Comparison of ENCODE assay signal across 9 cellular contexts in genomic region chr2:136131961-136132839, GRCh38. TPM values are rescaled to one million over a fixed set of nuclear protein-coding genes. Genes with fewer than 3 reads are reported as not detected.
DNase-seq lines count a peak whose midpoint lies in the region; ATAC-seq and TF ChIP-seq lines count a peak whose summit lies in the region.
"Had no signal": no experiment of that assay in that cellular context is flagged by ENCODE, and none has a peak within 500 bp of the region (broad histone marks: within the 10 kb centered on the region; RNA-seq: fewer than 3 reads in every experiment).

No MANE protein-coding gene starts in this region.

- peaks cover 1 to 3% of the 10 kb centered on the region in 2 donors for H3K36me3 Mint-ChIP-seq in activated T-cell treated with anti-CD3 and anti-CD28 coated beads, Interleukin-2, amount 50 U/mL, for 72 hours (ENCODE audit: insufficient read depth in 2 of 2)
- H3K36me3 Mint-ChIP-seq in progenitor cell of endocrine pancreas (ENCODE audit: insufficient read depth) = no peaks in the 10 kb centered on the region

- peaks cover 14% of the 10 kb centered on the region for H3K27me3 Mint-ChIP-seq in activated T-cell treated with anti-CD3 and anti-CD28 coated beads, Interleukin-2, amount 50 U/mL, for 72 hours (ENCODE audit: low read depth)
- H3K27me3 Mint-ChIP-seq in progenitor cell of endocrine pancreas = peaks cover 16% of the 10 kb centered on the region

- no peaks in the 10 kb centered on the region for H3K36me3 ChIP-seq in Karpas-422 (ENCODE audit: insufficient read depth, low read length)

- H3K9ac ChIP-seq in Karpas-422 (ENCODE audit: low read length) = no peak overlapping the region

- H3K79me2 ChIP-seq in Karpas-422 (ENCODE audit: low read length) = no peaks in the 10 kb centered on the region

- H4K20me1 ChIP-seq in Karpas-422 (ENCODE audit: insufficient read depth, low read depth, low read length) = no peaks in the 10 kb centered on the region; the same call in 1 of the 2 replicates

- peak overlapping the region; percentile 58 for H3K4me2 ChIP-seq in Karpas-422 (ENCODE audit: low read depth, low read length, poor library complexity, severe bottlenecking)

- no peak overlapping the region for H3K27ac ChIP-seq in Karpas-422 (ENCODE audit: low read length)
- H3K27ac ChIP-seq: epithelial cell of prostate had no signal

- H2AFZ ChIP-seq in Karpas-422 (ENCODE audit: low read length) = no peak overlapping the region

- peak overlapping the region; percentile 19; the same call in 1 of the 2 replicates for H3K4me3 ChIP-seq in Karpas-422 (ENCODE audit: low read length)

- H3K4me3 Mint-ChIP-seq in activated T-cell treated with anti-CD3 and anti-CD28 coated beads, Interleukin-2, amount 50 U/mL, for 72 hours = peak overlapping the region; percentile 76 to 92
- H3K4me3 Mint-ChIP-seq in progenitor cell of endocrine pancreas (ENCODE audit: low read depth) = no peak overlapping the region

- peaks cover 0 to 2% of the 10 kb centered on the region in 2 donors for H3K9me3 Mint-ChIP-seq in activated T-cell treated with anti-CD3 and anti-CD28 coated beads, Interleukin-2, amount 50 U/mL, for 72 hours
- H3K9me3 Mint-ChIP-seq in progenitor cell of endocrine pancreas (ENCODE audit: low read depth) = no peaks in the 10 kb centered on the region

- no peaks in the 10 kb centered on the region for H3K9me3 ChIP-seq in Karpas-422 (ENCODE audit: low read length)

- DNase-seq in Karpas-422 (peak; percentile 86), globus pallidus (ENCODE audit: low spot score) (no peak), NCI-H82 treated with DMSO at 0.1 percent for 48 hours (lab: John Stamatoyannopoulos, UW; ENCODE audit: unreplicated experiment) (no peak), progenitor cell of endocrine pancreas (ENCODE audit: low spot score, unreplicated experiment) (no peak)
- DNase-seq in activated T-cell treated with anti-CD3 and anti-CD28 coated beads, Interleukin-2, amount 50 U/mL, for 72 hours = peak; percentile 80 to 81
- peak; percentile 68 for DNase-seq in stimulated activated CD4-positive, alpha-beta T cell treated with anti-CD3 and anti-CD28 coated beads, Interleukin-1b, Interleukin-23, amount 100 ng/mL, for 48 hours

- no peaks in the 10 kb centered on the region for H3K9me2 ChIP-seq in Karpas-422 (replicated peaks; ENCODE audit: insufficient read depth, low read length)

- H3K27me3 ChIP-seq in Karpas-422 (ENCODE audit: low read length) = no peaks in the 10 kb centered on the region

- peak; percentile 81 for ATAC-seq in GM21515 (IDR thresholded peaks at IDR 0.05; ENCODE audit: unreplicated experiment)
- peak; percentile 61 to 63 for ATAC-seq in activated T-cell treated with anti-CD3 and anti-CD28 coated beads, Interleukin-2, amount 50 U/mL, for 72 hours (replicated peaks in 1 of 2)

- peaks cover 57% of the 10 kb centered on the region for H3K4me1 ChIP-seq in Karpas-422 (ENCODE audit: low read length)

- H3K27ac Mint-ChIP-seq in activated T-cell treated with anti-CD3 and anti-CD28 coated beads, Interleukin-2, amount 50 U/mL, for 72 hours = peak overlapping the region; percentile 87
- H3K27ac Mint-ChIP-seq in progenitor cell of endocrine pancreas = no peak overlapping the region

- H3K4me1 Mint-ChIP-seq in activated T-cell treated with anti-CD3 and anti-CD28 coated beads, Interleukin-2, amount 50 U/mL, for 72 hours (ENCODE audit: low read depth) = peaks cover 99% of the 10 kb centered on the region
- peaks cover 27% of the 10 kb centered on the region for H3K4me1 Mint-ChIP-seq in progenitor cell of endocrine pancreas (ENCODE audit: low read depth)

- TF ChIP-seq CTCF in GM12873 (IDR thresholded peaks at IDR 0.05; ENCODE audit: insufficient read depth, low read depth, low read length, missing control alignments) (peak; percentile 38), progenitor cell of endocrine pancreas (IDR thresholded peaks at IDR 0.05; ENCODE audit: unreplicated experiment) (no peak)

RNA-seq across cellular contexts. Expression of gene CXCR4, which starts 14.3 kb away (rescaled TPM):
- 0.97 and 2.1 TPM in 2 replicates for total RNA-seq in Karpas-422 (2014; rRNA removed; shearing (Covaris generic); ENCODE audit: low replicate concordance)
- 100 to 1,000 TPM; 221 to 338 TPM for total RNA-seq in activated T-cell treated with anti-CD3 and anti-CD28 coated beads, Interleukin-2, amount 50 U/mL, for 72 hours
- 5.9 and 10.4 TPM in 2 replicates for total RNA-seq in progenitor cell of endocrine pancreas

Comparison
In these comparisons a context has a peak if more than half of its experiments do, and no peak if none do; other contexts are left out.
1. DNase-seq: peak in Karpas-422 (single experiment), activated T-cell treated with anti-CD3 and anti-CD28 coated beads, Interleukin-2, amount 50 U/mL, for 72 hours (2 of 2) and stimulated activated CD4-positive, alpha-beta T cell treated with anti-CD3 and anti-CD28 coated beads, Interleukin-1b, Interleukin-23, amount 100 ng/mL, for 48 hours (single experiment); none in globus pallidus (single experiment), NCI-H82 treated with DMSO at 0.1 percent for 48 hours (single experiment) and progenitor cell of endocrine pancreas (single experiment).
2. RNA of gene CXCR4, which starts 14.3 kb away (total RNA-seq): 221 to 338 TPM in activated T-cell treated with anti-CD3 and anti-CD28 coated beads, Interleukin-2, amount 50 U/mL, for 72 hours; 5.9 to 10.4 TPM in progenitor cell of endocrine pancreas and 0.97 to 2.1 TPM in Karpas-422; every median in the first group is over 10 times any median in the second.